12 cellular contexts compared by ENCODE assay signal in the genomic region with DNA sequence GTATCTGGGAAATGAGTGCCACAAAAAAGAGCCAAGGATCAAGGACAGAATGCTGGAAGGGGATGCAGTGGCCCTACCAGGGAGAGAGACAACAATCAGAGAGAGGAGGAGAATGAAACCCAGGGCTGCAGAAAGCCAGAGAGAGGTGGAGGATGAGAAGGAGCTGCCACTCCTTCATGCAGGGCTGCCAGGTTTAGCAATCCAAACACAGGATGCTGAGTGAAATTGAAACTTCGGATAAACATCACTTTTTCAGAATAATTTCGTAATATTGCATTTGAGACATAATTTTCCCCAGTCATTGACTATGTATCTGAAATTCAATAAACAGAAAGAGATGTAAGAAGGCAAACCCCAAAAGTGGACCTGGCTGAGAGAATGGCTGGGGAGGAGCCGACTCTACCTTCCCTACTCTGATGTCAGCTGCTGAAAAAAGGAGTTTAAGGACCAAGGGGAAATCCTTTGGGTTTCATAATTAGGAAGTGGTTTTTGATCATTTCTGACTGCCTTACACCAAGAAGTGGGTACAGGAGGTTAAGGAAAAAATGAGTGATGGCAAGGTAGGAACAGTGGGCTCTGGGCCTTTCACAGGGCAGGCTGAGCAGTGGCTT. TPM values are rescaled to one million over a fixed set of nuclear protein-coding genes. Genes with fewer than 3 reads are reported as not detected.
DNase-seq lines count a peak whose midpoint lies in the region; ATAC-seq and TF ChIP-seq lines count a peak whose summit lies in the region.
"Had no signal": no experiment of that assay in that cellular context is flagged by ENCODE, and none has a peak within 500 bp of the region (broad histone marks: within the 10 kb centered on the region; RNA-seq: fewer than 3 reads in every experiment).

No MANE protein-coding gene starts in this region.

- no peaks in the 10 kb centered on the region for H3K9me3 Mint-ChIP-seq in activated CD8-positive, alpha-beta T cell treated with anti-CD3 and anti-CD28 coated beads for 36 hours

- DNase-seq in left cardiac atrium (peak; percentile 22), Right ventricle myocardium inferior (ENCODE audit: missing footprints) (no peak), stomach (no peak), NCI-H2196 treated with DMSO at 0.1 percent for 48 hours (lab: John Stamatoyannopoulos, UW; ENCODE audit: unreplicated experiment) (no peak)
- no peak for DNase-seq in activated CD8-positive, alpha-beta T cell treated with anti-CD3 and anti-CD28 coated beads for 36 hours
- DNase-seq: C1 segment of cervical spinal cord, NCI-H1105 treated with DMSO at 0.1 percent for 48 hours, posterior cingulate gyrus had no signal

- WGBS in stomach, 5 donors = 69 to 85% (median 76%) methylated on average over 3 of the region's 3 CpGs

- no peaks in the 10 kb centered on the region for H3K9me3 ChIP-seq in stomach

- peaks cover 7% of the 10 kb centered on the region for H3K36me3 Mint-ChIP-seq in activated CD8-positive, alpha-beta T cell treated with anti-CD3 and anti-CD28 coated beads for 36 hours (ENCODE audit: low read depth)

- no peaks in the 10 kb centered on the region for H3K27me3 Mint-ChIP-seq in activated CD8-positive, alpha-beta T cell treated with anti-CD3 and anti-CD28 coated beads for 36 hours

- TF ChIP-seq POLR2A in stomach (IDR thresholded peaks at IDR 0.05) = no peak

- no peak for TF ChIP-seq EP300 in stomach (IDR thresholded peaks at IDR 0.05)

- POLR2A ChIA-PET in activated CD8-positive, alpha-beta T cell treated with anti-CD3 and anti-CD28 coated beads for 36 hours (lab: Charles Lee) = interaction anchor here (1.3 kb wide), 1 partner anchor 10 kb away, joined by 4 read pairs; no protein-coding TSS in a partner anchor

- no peaks in the 10 kb centered on the region for H3K27me3 ChIP-seq in stomach

- H3K4me1 ChIP-seq in stomach = peaks cover 0 to 26% (median 6%) of the 10 kb centered on the region in 4 donors

- H3K27ac ChIP-seq in stomach = peak overlapping the region in 3 of 5 donors; percentile 30 to 44 (median 36)

- no peak overlapping the region for H3K4me3 ChIP-seq in stomach
- H3K4me3 ChIP-seq: coronary artery had no signal

- H3K36me3 ChIP-seq in stomach = no peaks in the 10 kb centered on the region

- ATAC-seq in left cardiac atrium = peak in 1 of 2 donors; percentile 51
- no peak for ATAC-seq in Right ventricle myocardium inferior
- ATAC-seq in HG03139 (IDR thresholded peaks at IDR 0.05; ENCODE audit: unreplicated experiment) = peak; percentile 37
- ATAC-seq in activated CD8-positive, alpha-beta T cell treated with anti-CD3 and anti-CD28 coated beads for 36 hours = peak; percentile 73
- no peak for ATAC-seq in HG03045 (IDR thresholded peaks at IDR 0.05; ENCODE audit: unreplicated experiment)
- ATAC-seq in HG02938 (IDR thresholded peaks at IDR 0.05; ENCODE audit: unreplicated experiment) = no peak

- TF ChIP-seq CTCF in activated CD8-positive, alpha-beta T cell treated with anti-CD3 and anti-CD28 coated beads for 36 hours (IDR thresholded peaks at IDR 0.05) = no peak
- TF ChIP-seq CTCF in stomach (IDR thresholded peaks at IDR 0.05) = no peak

- CTCF ChIA-PET in activated CD8-positive, alpha-beta T cell treated with anti-CD3 and anti-CD28 coated beads for 36 hours (lab: Charles Lee) = no interaction called here

- peaks cover 12% of the 10 kb centered on the region for H3K4me1 Mint-ChIP-seq in activated CD8-positive, alpha-beta T cell treated with anti-CD3 and anti-CD28 coated beads for 36 hours (ENCODE audit: low read depth)

- H3K27ac Mint-ChIP-seq in activated CD8-positive, alpha-beta T cell treated with anti-CD3 and anti-CD28 coated beads for 36 hours = peak overlapping the region; percentile 50

- intact Hi-C loops in left cardiac atrium (cut with DNase I) = no loop called here
- intact Hi-C loops in Right ventricle myocardium inferior (cut with DNase I) = no loop called here
- intact Hi-C loops in activated CD8-positive, alpha-beta T cell treated with anti-CD3 and anti-CD28 coated beads for 36 hours (cut with micrococcal nuclease) = no loop called here
- intact Hi-C loops in stomach (cut with DNase I; ENCODE audit: low total_unique reads) = no loop called here

- no peak overlapping the region for H3K4me3 Mint-ChIP-seq in activated CD8-positive, alpha-beta T cell treated with anti-CD3 and anti-CD28 coated beads for 36 hours

RNA-seq across cellular contexts. Expression of a gene that starts 33.8 kb away (rescaled TPM):
- total RNA-seq in left cardiac atrium (10 to 100 TPM in 1 of 2 donors, 1 to 10 TPM in 1; 7.9 to 17.0 TPM), Right ventricle myocardium inferior (9.3 TPM), stomach (10 to 100 TPM in 4 of 5 donors, under 1 TPM in 1; 0.58 to 29.7 (median 20.4) TPM)
- total RNA-seq in activated CD8-positive, alpha-beta T cell treated with anti-CD3 and anti-CD28 coated beads for 36 hours = 1 to 10 TPM; 1.9 to 2.2 TPM
- polyA plus RNA-seq in stomach = 1 to 10 TPM; 3.1 to 9.8 (median 7.0) TPM

Comparison
In these comparisons a context has a peak if more than half of its experiments do, and no peak if none do; other contexts are left out.
1. ATAC-seq: peak in HG03139 (single experiment) and activated CD8-positive, alpha-beta T cell treated with anti-CD3 and anti-CD28 coated beads for 36 hours (single experiment); none in Right ventricle myocardium inferior (single experiment), HG03045 (single experiment) and HG02938 (single experiment).